Comparison of ENCODE assay signal across 12 cellular contexts in genomic region chr2:23976883-23977282, GRCh38. TPM values are rescaled to one million over a fixed set of nuclear protein-coding genes. Genes with fewer than 3 reads are reported as not detected.
"Had no signal": no experiment of that assay in that cellular context is flagged by ENCODE, and none has a peak within 500 bp of the region (broad histone marks: within the 10 kb centered on the region; RNA-seq: fewer than 3 reads in every experiment).

No MANE protein-coding gene starts in this region.

- H2AFZ ChIP-seq: GM23248 had no signal

- H3K27ac ChIP-seq: GM23248, KMS-11 had no signal

- FAIRE-seq: HTR-8/SVneo had no signal

- ATAC-seq: HCT116 had no signal

- H3K9me3 ChIP-seq: HAP-1 had no signal

- H3K9ac ChIP-seq: GM23248, KMS-11 had no signal

- H3K4me2 ChIP-seq: KMS-11 had no signal

- H3K4me3 Mint-ChIP-seq: HFFc6 had no signal

- H3K4me3 ChIP-seq: GM23248, HAP-1 had no signal

- H3K9me3 Mint-ChIP-seq: HFFc6 had no signal

- H3K27ac Mint-ChIP-seq: HFFc6 had no signal

- DNase-seq: GM23248, GOT3, H7, HFFc6, Karpas-422, KBM-7 had no signal

RNA-seq across cellular contexts. Expression of gene MFSD2B, which starts 33.0 kb away (rescaled TPM):
- total RNA-seq: H4, HT-29 had no signal
